Comparison of ENCODE assay signal across 15 cellular contexts in genomic region chr12:69473229-69473628, GRCh38. TPM values are rescaled to one million over a fixed set of nuclear protein-coding genes. Genes with fewer than 3 reads are reported as not detected.
DNase-seq lines count a peak whose midpoint lies in the region; ATAC-seq and TF ChIP-seq lines count a peak whose summit lies in the region.
"Had no signal": no experiment of that assay in that cellular context is flagged by ENCODE, and none has a peak within 500 bp of the region (broad histone marks: within the 10 kb centered on the region; RNA-seq: fewer than 3 reads in every experiment).

No MANE protein-coding gene starts in this region.

- peak overlapping the region; percentile 8 for H3K4me2 ChIP-seq in mammary epithelial cell (ENCODE audit: insufficient read depth, low read depth, low read length)

- H3K9ac ChIP-seq in mammary epithelial cell (ENCODE audit: insufficient read depth, low read length), result no peak overlapping the region

- dilution Hi-C loops in mammary epithelial cell (cut with HindIII; ENCODE audit: low sequenced_read_pairs), result no loop called here

- H3K27me3 ChIP-seq in mammary epithelial cell (ENCODE audit: insufficient read depth, low read length) (no peaks in the 10 kb centered on the region), transverse colon (no peaks in the 10 kb centered on the region)
- H3K27me3 ChIP-seq: esophagus squamous epithelium had no signal

- no peak for DNase-seq in activated naive CD8-positive, alpha-beta T cell treated with anti-CD3 and anti-CD28 coated beads for 36 hours
- no peak for DNase-seq in mammary epithelial cell
- DNase-seq in naive B cell, result no peak
- DNase-seq in NCI-H226, result no peak
- no peak for DNase-seq in T-helper 2 cell treated with Interferon-gamma antibody and Interleukin-4, amounts not matched to agents 5 μg/mL and 100 μg/mL, for 36 hours (ENCODE audit: low spot score)
- DNase-seq in transverse colon, result no peak
- DNase-seq in activated CD4-positive, alpha-beta T cell treated with anti-CD3 and anti-CD28 coated beads, Interleukin-2, amount 50 U/mL, for 4 hours, result no peak
- DNase-seq: activated B cell treated with CpG ODN at 0.5 μM for 24 hours; CD4-positive, alpha-beta T cell; esophagus squamous epithelium; HCEC 1CT; left cardiac atrium; stimulated activated CD4-positive, alpha-beta T cell treated with anti-CD3 and anti-CD28 coated beads, Interleukin-15, amount 100 ng/mL, for 24 hours had no signal

- peaks cover 57% of the 10 kb centered on the region for H3K4me1 Mint-ChIP-seq in activated naive CD8-positive, alpha-beta T cell (ENCODE audit: low read depth)
- peaks cover 50% of the 10 kb centered on the region for H3K4me1 Mint-ChIP-seq in activated naive CD8-positive, alpha-beta T cell treated with anti-CD3 and anti-CD28 coated beads for 36 hours
- H3K4me1 Mint-ChIP-seq in naive B cell, result peaks cover 53 to 68% (median 61%) of the 10 kb centered on the region in 3 donors
- H3K4me1 Mint-ChIP-seq in T-helper 2 cell treated with Interferon-gamma antibody and Interleukin-4, amounts not matched to agents 5 μg/mL and 100 μg/mL, for 36 hours (ENCODE audit: low read depth), result peaks cover 30% of the 10 kb centered on the region

- no peak for ATAC-seq in naive B cell (ENCODE audit: low read depth in 2 of 2)
- ATAC-seq: K562, left cardiac atrium had no signal

- TF ChIP-seq POLR2A in transverse colon (IDR thresholded peaks at IDR 0.05), result no peak

- H3K4me1 ChIP-seq in mammary epithelial cell (ENCODE audit: insufficient read depth, low read length) (peaks cover 21% of the 10 kb centered on the region), transverse colon (peaks cover 16 to 51% (median 31%) of the 10 kb centered on the region in 4 donors)

- H3K27ac Mint-ChIP-seq in activated naive CD8-positive, alpha-beta T cell, result no peak overlapping the region
- no peak overlapping the region for H3K27ac Mint-ChIP-seq in activated naive CD8-positive, alpha-beta T cell treated with anti-CD3 and anti-CD28 coated beads for 36 hours
- peak overlapping the region in 5 of 6 donors; percentile 6 to 97 (median 68) for H3K27ac Mint-ChIP-seq in naive B cell
- H3K27ac Mint-ChIP-seq in T-helper 2 cell treated with Interferon-gamma antibody and Interleukin-4, amounts not matched to agents 5 μg/mL and 100 μg/mL, for 36 hours, result no peak overlapping the region
- H3K27ac Mint-ChIP-seq: activated B cell treated with CpG ODN at 0.5 μM for 24 hours; CD4-positive, alpha-beta T cell had no signal

- H3K27me3 Mint-ChIP-seq in activated naive CD8-positive, alpha-beta T cell, result no peaks in the 10 kb centered on the region
- H3K27me3 Mint-ChIP-seq in activated naive CD8-positive, alpha-beta T cell treated with anti-CD3 and anti-CD28 coated beads for 36 hours, result no peaks in the 10 kb centered on the region
- H3K27me3 Mint-ChIP-seq in naive B cell, result no peaks in the 10 kb centered on the region
- H3K27me3 Mint-ChIP-seq in T-helper 2 cell treated with Interferon-gamma antibody and Interleukin-4, amounts not matched to agents 5 μg/mL and 100 μg/mL, for 36 hours (ENCODE audit: low read depth), result no peaks in the 10 kb centered on the region
- H3K27me3 Mint-ChIP-seq: activated B cell treated with CpG ODN at 0.5 μM for 24 hours; CD4-positive, alpha-beta T cell had no signal

- TF ChIP-seq CTCF in mammary epithelial cell (conservative IDR thresholded peaks at IDR 0.05 in 1 of 2, IDR thresholded peaks at IDR 0.05 in 1 of 2; ENCODE audit: extremely low read depth in 1 of 2, insufficient read depth in 1 of 2, low read depth in 1 of 2, low read length in 2 of 2) (no peak), transverse colon (IDR thresholded peaks at IDR 0.05) (no peak)

- H4K20me1 ChIP-seq in mammary epithelial cell (ENCODE audit: insufficient read depth, low read length), result no peaks in the 10 kb centered on the region

- H3K4me3 ChIP-seq in mammary epithelial cell (replicated peaks in 1 of 3; ENCODE audit: insufficient read depth in 1 of 3, low read depth in 2 of 3, low read length in 3 of 3) (no peak overlapping the region), transverse colon (no peak overlapping the region)
- H3K4me3 ChIP-seq: K562 had no signal

- no peak overlapping the region for H2AFZ ChIP-seq in mammary epithelial cell (ENCODE audit: low read depth, low read length)

- H3K79me2 ChIP-seq in mammary epithelial cell (ENCODE audit: insufficient read depth, low read length), result peaks cover 76% of the 10 kb centered on the region

- H3K27ac ChIP-seq in mammary epithelial cell (ENCODE audit: insufficient read depth, low read depth, low read length), result no peak overlapping the region
- H3K27ac ChIP-seq in transverse colon, result no peak overlapping the region

- BruUV-seq in mammary epithelial cell (replicated peaks; lab: Mats Ljungman, UMichigan), result no TSS peak

- H3K36me3 Mint-ChIP-seq in activated naive CD8-positive, alpha-beta T cell, result no peaks in the 10 kb centered on the region
- H3K36me3 Mint-ChIP-seq in activated naive CD8-positive, alpha-beta T cell treated with anti-CD3 and anti-CD28 coated beads for 36 hours, result peaks cover 8% of the 10 kb centered on the region
- peaks cover 0 to 4% of the 10 kb centered on the region in 2 donors for H3K36me3 Mint-ChIP-seq in naive B cell
- H3K36me3 Mint-ChIP-seq in T-helper 2 cell treated with Interferon-gamma antibody and Interleukin-4, amounts not matched to agents 5 μg/mL and 100 μg/mL, for 36 hours (ENCODE audit: low read depth), result peaks cover 11% of the 10 kb centered on the region

- intact Hi-C loops in mammary epithelial cell (cut with micrococcal nuclease), result loop anchor here (5.0 kb wide), 1 partner anchor 59 kb away; no protein-coding TSS in a partner anchor
- intact Hi-C loops in transverse colon (cut with DNase I; ENCODE audit: low total_unique reads), result no loop called here

- H3K9me3 Mint-ChIP-seq in activated naive CD8-positive, alpha-beta T cell (ENCODE audit: low read depth), result no peaks in the 10 kb centered on the region
- no peaks in the 10 kb centered on the region for H3K9me3 Mint-ChIP-seq in activated naive CD8-positive, alpha-beta T cell treated with anti-CD3 and anti-CD28 coated beads for 36 hours
- H3K9me3 Mint-ChIP-seq in naive B cell, result no peaks in the 10 kb centered on the region
- H3K9me3 Mint-ChIP-seq in T-helper 2 cell treated with Interferon-gamma antibody and Interleukin-4, amounts not matched to agents 5 μg/mL and 100 μg/mL, for 36 hours, result no peaks in the 10 kb centered on the region
- H3K9me3 Mint-ChIP-seq: activated B cell treated with CpG ODN at 0.5 μM for 24 hours; CD4-positive, alpha-beta T cell had no signal

- peak overlapping the region; percentile 41 for H3K4me3 Mint-ChIP-seq in activated naive CD8-positive, alpha-beta T cell
- no peak overlapping the region for H3K4me3 Mint-ChIP-seq in activated naive CD8-positive, alpha-beta T cell treated with anti-CD3 and anti-CD28 coated beads for 36 hours
- peak overlapping the region in 4 of 8 donors; percentile 35 to 71 (median 44) for H3K4me3 Mint-ChIP-seq in naive B cell
- H3K4me3 Mint-ChIP-seq in T-helper 2 cell treated with Interferon-gamma antibody and Interleukin-4, amounts not matched to agents 5 μg/mL and 100 μg/mL, for 36 hours, result no peak overlapping the region
- H3K4me3 Mint-ChIP-seq: activated B cell treated with CpG ODN at 0.5 μM for 24 hours had no signal

- in situ Hi-C loops in mammary epithelial cell (cut with MboI; ENCODE audit: low sequenced_read_pairs in 2 of 2) (loop anchor here in 1 of 2 donors (5.0 kb wide), 1 partner anchor 99 kb away; no protein-coding TSS in a partner anchor), transverse colon (cut with MboI; ENCODE audit: low pct_ligation_motif_present in 1 of 4, low pct_unique_long_range_greater_than_20kb in 1 of 4, low sequenced_read_pairs in 3 of 4) (no loop called here)

- H3K36me3 ChIP-seq in mammary epithelial cell (ENCODE audit: insufficient read depth, low read length) (no peaks in the 10 kb centered on the region), transverse colon (no peaks in the 10 kb centered on the region)
- H3K36me3 ChIP-seq: esophagus squamous epithelium had no signal

- TF ChIP-seq EP300 in transverse colon (IDR thresholded peaks at IDR 0.05; ENCODE audit: low read depth), result no peak

- CTCF ChIA-PET in mammary epithelial cell (lab: Charles Lee; ENCODE audit: low non-redundant PET), result no interaction called here

- H3K9me3 ChIP-seq in mammary epithelial cell (replicated peaks; ENCODE audit: insufficient read depth, low read length) (no peaks in the 10 kb centered on the region), transverse colon (no peaks in the 10 kb centered on the region)
- H3K9me3 ChIP-seq: esophagus squamous epithelium had no signal

RNA-seq across cellular contexts. Expression of gene FRS2, which starts 3.0 kb away (rescaled TPM):
- total RNA-seq in activated naive CD8-positive, alpha-beta T cell treated with anti-CD3 and anti-CD28 coated beads for 36 hours, result 10 to 100 TPM in 1 of 2 experiments, 1 to 10 TPM in 1; 10.0 to 10.9 TPM
- total RNA-seq in mammary epithelial cell (10 to 100 TPM; 30.0 to 72.7 TPM), transverse colon (10 to 100 TPM; 16.7 to 48.6 (median 25.3) TPM)
- polyA plus RNA-seq in mammary epithelial cell (18.6 TPM), naive B cell (ENCODE audit: low read depth in 6 of 6) (10 to 100 TPM; 18.0 to 31.4 (median 28.3) TPM)
- polyA minus RNA-seq in mammary epithelial cell, result 46.5 TPM

Comparison
In these comparisons a context has a peak if more than half of its experiments do, and no peak if none do; other contexts are left out.
1. H3K27ac Mint-ChIP-seq: peak in naive B cell (5 of 6); none in activated naive CD8-positive, alpha-beta T cell (single experiment), activated naive CD8-positive, alpha-beta T cell treated with anti-CD3 and anti-CD28 coated beads for 36 hours (single experiment) and T-helper 2 cell treated with Interferon-gamma antibody and Interleukin-4, amounts not matched to agents 5 μg/mL and 100 μg/mL, for 36 hours (single experiment).